14 cellular contexts compared by ENCODE assay signal in genomic region chr6:34393968-34394305, GRCh38. TPM values are rescaled to one million over a fixed set of nuclear protein-coding genes. Genes with fewer than 3 reads are reported as not detected.
DNase-seq lines count a peak whose midpoint lies in the region; ATAC-seq, FAIRE-seq and TF ChIP-seq lines count a peak whose summit lies in the region.
"Had no signal": no experiment of that assay in that cellular context is flagged by ENCODE, and none has a peak within 500 bp of the region (broad histone marks: within the 10 kb centered on the region; RNA-seq: fewer than 3 reads in every experiment).

No MANE protein-coding gene starts in this region.

- no peak overlapping the region for H3K27ac Mint-ChIP-seq in stimulated activated memory B cell treated with anti-CD40 and anti-IgM and Interleukin-4, amounts not matched to agents 10 μg/mL and 1 μg/mL and 100 μg/mL, for 72 hours
- H3K27ac Mint-ChIP-seq in HFFc6 = no peak overlapping the region

- peaks cover 13% of the 10 kb centered on the region for H3K4me1 Mint-ChIP-seq in stimulated activated memory B cell treated with anti-CD40 and anti-IgM and Interleukin-4, amounts not matched to agents 10 μg/mL and 1 μg/mL and 100 μg/mL, for 72 hours
- H3K4me1 Mint-ChIP-seq in HFFc6 (ENCODE audit: low read depth) = peaks cover 19% of the 10 kb centered on the region

- intact Hi-C loops in heart right ventricle (cut with DNase I) = loop anchor here in 9 of 10 donors (1.0 to 10.0 kb wide), 7 partner anchors 52 to 147 kb away; partner anchors contain the start of gene SMIM29 (in 6 of the 9)
- intact Hi-C loops in left cardiac atrium (cut with DNase I) = loop anchor here in 1 of 2 donors (2.0 to 5.0 kb wide), 3 partner anchors 52 to 145 kb away; partner anchors contain the start of gene SMIM29
- intact Hi-C loops in OCI-LY7 (cut with micrococcal nuclease; ENCODE audit: unreplicated experiment) = loop anchor here (2.0 kb wide), 2 partner anchors 77 to 145 kb away; partner anchors contain the start of gene SMIM29

- H3K27me3 ChIP-seq in heart right ventricle (no peaks in the 10 kb centered on the region), gastroesophageal sphincter (no peaks in the 10 kb centered on the region)
- H3K27me3 ChIP-seq: cardiac muscle cell, testis had no signal

- no peak for ATAC-seq in heart right ventricle
- ATAC-seq in left cardiac atrium = no peak
- ATAC-seq in gastroesophageal sphincter = no peak
- no peak for ATAC-seq in stimulated activated memory B cell treated with anti-CD40 and anti-IgM and Interleukin-4, amounts not matched to agents 10 μg/mL and 1 μg/mL and 100 μg/mL, for 72 hours
- no peak for ATAC-seq in HG02759 (IDR thresholded peaks at IDR 0.05; ENCODE audit: unreplicated experiment)

- no TSS peak for BruUV-seq in OCI-LY7 (replicated peaks; lab: Mats Ljungman, UMichigan)

- H3K4me2 ChIP-seq in OCI-LY7 (ENCODE audit: low read length) = peak overlapping the region; percentile 98

- WGBS in heart right ventricle, 2 donors = 90% methylated on average over 3 of the region's 3 CpGs
- 86% methylated on average over 1 of the region's 3 CpGs; no CpG with 5 or more reads in 1 of the 2 donors for WGBS in gastroesophageal sphincter (ENCODE audit: low coverage in 1 of 2), 2 donors

- TF ChIP-seq EP300 in gastroesophageal sphincter (IDR thresholded peaks at IDR 0.05) = no peak

- H3K36me3 ChIP-seq in heart right ventricle = no peaks in the 10 kb centered on the region
- peaks cover 6% of the 10 kb centered on the region for H3K36me3 ChIP-seq in OCI-LY7 (ENCODE audit: insufficient read depth, low read length)
- no peaks in the 10 kb centered on the region for H3K36me3 ChIP-seq in gastroesophageal sphincter
- H3K36me3 ChIP-seq: cardiac muscle cell had no signal

- no peaks in the 10 kb centered on the region for H3K27me3 Mint-ChIP-seq in stimulated activated memory B cell treated with anti-CD40 and anti-IgM and Interleukin-4, amounts not matched to agents 10 μg/mL and 1 μg/mL and 100 μg/mL, for 72 hours
- no peaks in the 10 kb centered on the region; the same call in 1 of the 2 replicates for H3K27me3 Mint-ChIP-seq in HFFc6 (ENCODE audit: insufficient read depth)

- peaks cover 0 to 13% (median 2%) of the 10 kb centered on the region in 11 donors for H3K9me3 ChIP-seq in heart right ventricle
- peaks cover 7% of the 10 kb centered on the region; the same call in 1 of the 2 replicates for H3K9me3 ChIP-seq in OCI-LY7 (ENCODE audit: low read length)
- peaks cover 0 to 4% (median 0%) of the 10 kb centered on the region in 3 donors for H3K9me3 ChIP-seq in gastroesophageal sphincter
- H3K9me3 ChIP-seq: testis had no signal

- no peak for TF ChIP-seq CTCF in heart right ventricle (IDR thresholded peaks at IDR 0.05)
- TF ChIP-seq CTCF in OCI-LY7 (conservative IDR thresholded peaks at IDR 0.05; ENCODE audit: low read length) = no peak
- TF ChIP-seq CTCF in gastroesophageal sphincter (IDR thresholded peaks at IDR 0.05) = no peak
- TF ChIP-seq CTCF in HFFc6 (IDR thresholded peaks at IDR 0.05) = no peak

- peaks cover 41% of the 10 kb centered on the region for H3K79me2 ChIP-seq in OCI-LY7 (ENCODE audit: insufficient read depth, low read depth, low read length)

- H2AFZ ChIP-seq in OCI-LY7 (ENCODE audit: low read length) = peak overlapping the region; percentile 93; the same call in 1 of the 2 replicates

- peak overlapping the region in 2 of 10 donors; percentile 89 to 92 for H3K4me3 ChIP-seq in heart right ventricle
- peak overlapping the region; percentile 85 for H3K4me3 ChIP-seq in OCI-LY7 (ENCODE audit: low read depth, low read length, poor library complexity, severe bottlenecking)
- no peak overlapping the region for H3K4me3 ChIP-seq in gastroesophageal sphincter
- H3K4me3 ChIP-seq: cardiac muscle cell, testis had no signal

- H3K9me2 ChIP-seq in OCI-LY7 (ENCODE audit: insufficient read depth, low read length) = no peaks in the 10 kb centered on the region

- FAIRE-seq in GM19239 (lab: Jason Lieb, UNC) = no peak

- peaks cover 3% of the 10 kb centered on the region for H3K9me3 Mint-ChIP-seq in stimulated activated memory B cell treated with anti-CD40 and anti-IgM and Interleukin-4, amounts not matched to agents 10 μg/mL and 1 μg/mL and 100 μg/mL, for 72 hours
- peaks cover 11% of the 10 kb centered on the region for H3K9me3 Mint-ChIP-seq in HFFc6

- 0 out of 2 replicates have a peak, but pooled peaks cover 4% of the 10 kb centered on the region for H4K20me1 ChIP-seq in OCI-LY7 (ENCODE audit: insufficient read depth, low read length)

- H3K4me1 ChIP-seq in heart right ventricle = peaks cover 6 to 41% (median 30%) of the 10 kb centered on the region in 9 donors
- H3K4me1 ChIP-seq in OCI-LY7 (ENCODE audit: insufficient read depth, low read length, poor library complexity, severe bottlenecking) = peaks cover 23% of the 10 kb centered on the region
- peaks cover 0 to 46% (median 7%) of the 10 kb centered on the region in 3 donors for H3K4me1 ChIP-seq in gastroesophageal sphincter

- no peak for TF ChIP-seq POLR2A in gastroesophageal sphincter (IDR thresholded peaks at IDR 0.05)

- DNase-seq in heart right ventricle (no peak), left cardiac atrium (no peak), OCI-LY7 (ENCODE audit: low spot score) (no peak), GM19239 (ENCODE audit: insufficient read length, low spot score) (no peak), HFFc6 (no peak)
- DNase-seq: activated CD4-positive, alpha-beta T cell treated with anti-CD3 and anti-CD28 coated beads for 48 hours; activated naive CD4-positive, alpha-beta T cell; NCI-H1930; NCI-H524 treated with DMSO at 0.1 percent for 48 hours; testis had no signal

- CTCF ChIA-PET in OCI-LY7 (lab: Charles Lee; ENCODE audit: unreplicated experiment) = no interaction called here

- H3K36me3 Mint-ChIP-seq in stimulated activated memory B cell treated with anti-CD40 and anti-IgM and Interleukin-4, amounts not matched to agents 10 μg/mL and 1 μg/mL and 100 μg/mL, for 72 hours = peaks cover 5% of the 10 kb centered on the region
- peaks cover 10% of the 10 kb centered on the region; the same call in 1 of the 2 replicates for H3K36me3 Mint-ChIP-seq in HFFc6 (ENCODE audit: low read depth)

- peak overlapping the region; percentile 29 for H3K4me3 Mint-ChIP-seq in stimulated activated memory B cell treated with anti-CD40 and anti-IgM and Interleukin-4, amounts not matched to agents 10 μg/mL and 1 μg/mL and 100 μg/mL, for 72 hours
- no peak overlapping the region; the same call in 1 of the 2 replicates for H3K4me3 Mint-ChIP-seq in HFFc6

- POLR2A ChIA-PET in OCI-LY7 (lab: Charles Lee) = no interaction called here

- peak overlapping the region in 7 of 10 donors; percentile 74 to 99 (median 98) for H3K27ac ChIP-seq in heart right ventricle
- H3K27ac ChIP-seq in OCI-LY7 (ENCODE audit: low read depth, low read length, poor library complexity, severe bottlenecking) = peak overlapping the region; percentile 73
- H3K27ac ChIP-seq in gastroesophageal sphincter = peak overlapping the region in 3 of 4 donors; percentile 33 to 97 (median 96)
- H3K27ac ChIP-seq: cardiac muscle cell had no signal

RNA-seq across cellular contexts. Expression of gene NUDT3, which starts 1.5 kb away (rescaled TPM):
- 10 to 100 TPM; 41.9 to 67.1 (median 59.0) TPM for total RNA-seq in heart right ventricle
- polyA plus RNA-seq in heart right ventricle = 10 to 100 TPM in 1 of 2 donors, 1 to 10 TPM in 1; 9.3 to 20.9 TPM
- 10 to 100 TPM; 36.6 to 53.6 TPM for total RNA-seq in left cardiac atrium
- 26.8 and 30.7 TPM in 2 replicates for total RNA-seq in OCI-LY7 (2014; rRNA removed; shearing (Covaris generic))
- total RNA-seq in OCI-LY7 (2022) = 43.0 and 49.4 TPM in 2 replicates
- total RNA-seq in gastroesophageal sphincter = 10 to 100 TPM; 32.2 to 66.3 (median 46.9) TPM
- total RNA-seq in HFFc6 (2021; fragmentation: NEBNext Ultra II Directional; extraction: Animal tissue kit (Norgen Biotek cat#: 25700)) = 10 to 100 TPM; 11.3 to 18.9 (median 16.6) TPM

RNA-seq across cellular contexts. Expression of gene RPS10, which starts 31.9 kb away (rescaled TPM):
- total RNA-seq in heart right ventricle (100 to 1,000 TPM; 551 to 913 (median 607) TPM), left cardiac atrium (100 to 1,000 TPM; 746 to 770 TPM), OCI-LY7 (2022) (1,615 and 1,714 TPM in 2 replicates), gastroesophageal sphincter (1,000 to 10,000 TPM; 1,014 to 3,120 (median 2,269) TPM)
- polyA plus RNA-seq in heart right ventricle = 1,000 to 10,000 TPM; 1,305 to 2,567 TPM
- 2,738 and 2,938 TPM in 2 replicates for total RNA-seq in OCI-LY7 (2014; rRNA removed; shearing (Covaris generic))
- 1,000 to 10,000 TPM; 1,585 to 1,769 (median 1,649) TPM for total RNA-seq in HFFc6 (2021; fragmentation: NEBNext Ultra II Directional; extraction: Animal tissue kit (Norgen Biotek cat#: 25700))
